In the genomic region with DNA sequence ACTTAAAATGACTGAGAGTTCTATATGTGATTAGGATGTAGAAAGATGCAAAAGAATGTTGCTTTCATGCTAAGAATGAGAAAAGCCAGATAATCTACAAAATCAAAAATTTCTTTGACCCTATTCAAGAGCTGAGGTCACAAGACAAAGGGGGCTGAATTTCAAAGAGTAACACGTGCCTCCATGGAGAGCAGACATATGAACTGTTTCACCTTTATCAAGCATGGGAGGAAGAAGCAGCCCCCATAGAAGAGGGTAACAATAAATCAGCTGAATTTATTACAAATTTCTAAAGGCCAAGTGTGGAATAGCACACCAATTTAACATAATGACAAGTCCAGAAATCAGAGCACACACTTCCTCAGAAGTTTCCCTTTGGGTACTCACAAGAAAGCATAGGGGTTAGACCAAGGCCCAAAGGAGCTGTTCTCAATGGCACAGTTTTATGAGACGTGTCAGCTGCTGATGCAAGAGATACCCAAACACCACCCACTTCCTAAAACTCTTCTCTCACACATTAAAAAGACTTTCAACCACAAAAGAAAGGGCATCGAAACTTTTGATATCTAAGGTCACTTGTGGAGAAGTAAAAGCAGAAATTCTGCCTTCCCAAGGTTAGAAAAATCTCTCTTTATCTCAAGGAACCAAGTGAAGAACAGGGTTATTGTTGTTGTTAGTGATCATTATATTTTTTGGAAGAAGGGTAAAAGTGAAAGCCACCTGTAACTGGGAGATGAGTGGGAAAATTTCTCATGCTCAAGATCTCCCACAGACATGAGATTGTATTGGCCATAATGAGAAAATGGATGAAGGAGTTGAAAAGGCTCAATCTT, we compare ENCODE assay signal across 16 cellular contexts.
DNase-seq lines count a peak whose midpoint lies in the region; ATAC-seq, FAIRE-seq and TF ChIP-seq lines count a peak whose summit lies in the region.
"Had no signal": no experiment of that assay in that cellular context is flagged by ENCODE, and none has a peak within 500 bp of the region (broad histone marks: within the 10 kb centered on the region; RNA-seq: fewer than 3 reads in every experiment).

No MANE protein-coding gene starts in this region.

- no peaks in the 10 kb centered on the region for H3K9me3 ChIP-seq in PC-9 (ENCODE audit: insufficient read depth, low read depth)
- H3K9me3 ChIP-seq: SJSA1, upper lobe of left lung had no signal

- DNase-seq in GM18507 (ENCODE audit: extremely low spot score, insufficient read length, low read depth) (no peak), MV-4-11 (lab: John Stamatoyannopoulos, UW) (peak; percentile 91), NCI-H146 (lab: John Stamatoyannopoulos, UW) (no peak), putamen (ENCODE audit: low spot score) (no peak), NCI-H2029 (lab: John Stamatoyannopoulos, UW) (no peak), PC-9 (no peak)
- DNase-seq: DMS79, head of caudate nucleus, natural killer cell, NCI-H1092 treated with DMSO at 0.1 percent for 48 hours, NCI-H524, upper lobe of left lung had no signal

- no peaks in the 10 kb centered on the region for H4K20me1 ChIP-seq in PC-9 (ENCODE audit: insufficient read depth)

- no peaks in the 10 kb centered on the region for H3K36me3 ChIP-seq in PC-9 (ENCODE audit: low read depth)
- H3K36me3 ChIP-seq: SJSA1, upper lobe of left lung had no signal

- peak; percentile 57 for ATAC-seq in GM21367 (IDR thresholded peaks at IDR 0.05; ENCODE audit: unreplicated experiment)
- ATAC-seq in HG03025 (IDR thresholded peaks at IDR 0.05; ENCODE audit: low FRiP score, unreplicated experiment) = peak; percentile 83
- ATAC-seq: natural killer cell had no signal

- H2AFZ ChIP-seq in PC-9 = no peak overlapping the region

- TF ChIP-seq CTCF in PC-9 (conservative IDR thresholded peaks at IDR 0.05) = no peak

- no peaks in the 10 kb centered on the region for H3F3A ChIP-seq in PC-9 (ENCODE audit: insufficient read depth, low read depth)

- no peak overlapping the region for H3K4me3 ChIP-seq in PC-9
- H3K4me3 ChIP-seq: SJSA1, upper lobe of left lung had no signal

- BruUV-seq in PC-9 (replicated peaks; lab: Mats Ljungman, UMichigan) = no TSS peak

- peak; percentile 79 for FAIRE-seq in GM18507 (lab: Jason Lieb, UNC)

- H3K4me2 ChIP-seq in PC-9 = no peak overlapping the region

- POLR2A ChIA-PET in PC-9 (lab: Charles Lee; ENCODE audit: unreplicated experiment) = no interaction called here

- CTCF ChIA-PET in PC-9 (lab: Charles Lee) = no interaction called here

- intact Hi-C loops in PC-9 (cut with micrococcal nuclease; ENCODE audit: unreplicated experiment) = no loop called here

- H3K79me2 ChIP-seq in PC-9 (ENCODE audit: low read depth) = no peaks in the 10 kb centered on the region

- H3K4me1 ChIP-seq in PC-9 (replicated peaks; ENCODE audit: insufficient read depth) = no peaks in the 10 kb centered on the region
- H3K4me1 ChIP-seq: SJSA1, upper lobe of left lung had no signal

- H3K9me2 ChIP-seq in PC-9 (ENCODE audit: insufficient read depth) = no peaks in the 10 kb centered on the region

- H3K27ac ChIP-seq in PC-9 = no peak overlapping the region
- H3K27ac ChIP-seq: SJSA1, upper lobe of left lung, VCaP had no signal

- H3K27me3 ChIP-seq in PC-9 (ENCODE audit: insufficient read depth, low read depth) = no peaks in the 10 kb centered on the region
- H3K27me3 ChIP-seq: SJSA1, upper lobe of left lung had no signal
